In genomic region chr11:35088226-35088625, GRCh38 we compare ENCODE assay signal across 13 cellular contexts. TPM values are rescaled to one million over a fixed set of nuclear protein-coding genes. Genes with fewer than 3 reads are reported as not detected.
DNase-seq lines count a peak whose midpoint lies in the region; ATAC-seq and TF ChIP-seq lines count a peak whose summit lies in the region.
"Had no signal": no experiment of that assay in that cellular context is flagged by ENCODE, and none has a peak within 500 bp of the region (broad histone marks: within the 10 kb centered on the region; RNA-seq: fewer than 3 reads in every experiment).

No MANE protein-coding gene starts in this region.

- H3K27me3 ChIP-seq in BLaER1 = no peaks in the 10 kb centered on the region
- H3K27me3 ChIP-seq in SK-N-SH (ENCODE audit: insufficient read depth) = no peaks in the 10 kb centered on the region
- H3K27me3 ChIP-seq: colonic mucosa had no signal

- H3K36me3 ChIP-seq in BLaER1 (peaks cover 34% of the 10 kb centered on the region), SK-N-SH (replicated peaks in 1 of 2; ENCODE audit: control insufficient read depth in 1 of 2, insufficient read depth in 2 of 2, low read length in 1 of 2) (no peaks in the 10 kb centered on the region)
- H3K36me3 ChIP-seq: colonic mucosa had no signal

- H3K36me3 Mint-ChIP-seq in activated naive CD8-positive, alpha-beta T cell treated with anti-CD3 and anti-CD28 coated beads, Interleukin-2, amount 50 U/mL, for 24 hours (ENCODE audit: low read depth) = no peaks in the 10 kb centered on the region
- H3K36me3 Mint-ChIP-seq in nephron (ENCODE audit: low read depth) = peaks cover 4% of the 10 kb centered on the region
- H3K36me3 Mint-ChIP-seq in HFFc6 (ENCODE audit: low read depth) = no peaks in the 10 kb centered on the region

- H3K9ac ChIP-seq in BLaER1 (no peak overlapping the region), SK-N-SH (no peak overlapping the region)

- 95% methylated on average over 2 of the region's 2 CpGs for WGBS in SK-N-SH (ENCODE audit: low lambda C conversion rate)

- DNase-seq in GM12864 (ENCODE audit: low read depth) (no peak), SK-N-SH (no peak), HFFc6 (no peak), cerebellar cortex (ENCODE audit: low spot score) (no peak), glomerular visceral epithelial cell (ENCODE audit: extremely low spot score) (no peak)
- DNase-seq in activated naive CD8-positive, alpha-beta T cell treated with anti-CD3 and anti-CD28 coated beads, Interleukin-2, amount 50 U/mL, for 24 hours = no peak
- DNase-seq: activated CD4-positive, CD25-positive, alpha-beta regulatory T cell treated with anti-CD3 and anti-CD28 coated beads, Interleukin-2, amount 50 U/mL, for 72 hours; colonic mucosa; kidney glomerular epithelial cell; NCI-H748 treated with DMSO at 0.1 percent for 48 hours; nucleus accumbens had no signal

- no peaks in the 10 kb centered on the region for H3K79me2 ChIP-seq in SK-N-SH (ENCODE audit: insufficient read depth)

- H3K9me3 ChIP-seq in BLaER1 (peaks cover 45% of the 10 kb centered on the region), SK-N-SH (no peaks in the 10 kb centered on the region)
- H3K9me3 ChIP-seq: colonic mucosa had no signal

- TF ChIP-seq RAD21 in SK-N-SH (IDR thresholded peaks at IDR 0.05; ENCODE audit: low read length) = no peak

- no peak for TF ChIP-seq CTCF in GM12864 (IDR thresholded peaks at IDR 0.05; ENCODE audit: low read depth, low read length, missing control alignments)
- no peak for TF ChIP-seq CTCF in nephron (IDR thresholded peaks at IDR 0.05; ENCODE audit: unreplicated experiment in 3 of 3)
- TF ChIP-seq CTCF in SK-N-SH (IDR thresholded peaks at IDR 0.05) = no peak
- TF ChIP-seq CTCF in HFFc6 (IDR thresholded peaks at IDR 0.05) = no peak

- no peaks in the 10 kb centered on the region for H3K27me3 Mint-ChIP-seq in activated naive CD8-positive, alpha-beta T cell treated with anti-CD3 and anti-CD28 coated beads, Interleukin-2, amount 50 U/mL, for 24 hours
- H3K27me3 Mint-ChIP-seq in nephron (ENCODE audit: low read depth) (peaks cover 1% of the 10 kb centered on the region), HFFc6 (ENCODE audit: insufficient read depth) (peaks cover 2% of the 10 kb centered on the region)

- H4K20me1 ChIP-seq in BLaER1 (no peaks in the 10 kb centered on the region), SK-N-SH (ENCODE audit: insufficient read depth) (no peaks in the 10 kb centered on the region)

- H2AFZ ChIP-seq in SK-N-SH (ENCODE audit: low read depth) = no peak overlapping the region

- no peak overlapping the region for H3K4me3 ChIP-seq in BLaER1
- H3K4me3 ChIP-seq in GM12864 (ENCODE audit: low read depth, low read length) = peak overlapping the region; percentile 5; the same call in 1 of the 2 replicates
- H3K4me3 ChIP-seq in SK-N-SH (ENCODE audit: low read depth in 2 of 2, low read length in 1 of 2) = no peak overlapping the region
- H3K4me3 ChIP-seq: colonic mucosa had no signal

- peaks cover 73% of the 10 kb centered on the region for H3K4me1 Mint-ChIP-seq in activated naive CD8-positive, alpha-beta T cell treated with anti-CD3 and anti-CD28 coated beads, Interleukin-2, amount 50 U/mL, for 24 hours
- peaks cover 47% of the 10 kb centered on the region for H3K4me1 Mint-ChIP-seq in nephron
- H3K4me1 Mint-ChIP-seq in HFFc6 (ENCODE audit: low read depth) = peaks cover 58% of the 10 kb centered on the region

- H3K4me1 ChIP-seq in BLaER1 = peaks cover 65% of the 10 kb centered on the region
- H3K4me1 ChIP-seq in SK-N-SH (ENCODE audit: control insufficient read depth in 1 of 2, insufficient read depth in 2 of 2, low read depth in 1 of 2, low read length in 1 of 2) = peaks cover 0 to 7% of the 10 kb centered on the region in 2 experiments; a peak in 2 of 4 replicates
- H3K4me1 ChIP-seq: colonic mucosa had no signal

- POLR2A ChIA-PET in SK-N-SH (lab: Yijun Ruan, JAX) = no interaction called here

- H3K27ac Mint-ChIP-seq in activated naive CD8-positive, alpha-beta T cell treated with anti-CD3 and anti-CD28 coated beads, Interleukin-2, amount 50 U/mL, for 24 hours = peak overlapping the region; percentile 57
- H3K27ac Mint-ChIP-seq in nephron (peak overlapping the region in 2 of 3 experiments; percentile 5 to 34), HFFc6 (no peak overlapping the region)

- H3K4me3 Mint-ChIP-seq in activated naive CD8-positive, alpha-beta T cell treated with anti-CD3 and anti-CD28 coated beads, Interleukin-2, amount 50 U/mL, for 24 hours = peak overlapping the region; percentile 19
- H3K4me3 Mint-ChIP-seq in nephron = no peak overlapping the region
- H3K4me3 Mint-ChIP-seq in HFFc6 = no peak overlapping the region

- no peaks in the 10 kb centered on the region for H3K9me2 ChIP-seq in SK-N-SH

- CTCF ChIA-PET in SK-N-SH (lab: Yijun Ruan, JAX) = no interaction called here

- no peak for TF ChIP-seq EP300 in SK-N-SH (IDR thresholded peaks at IDR 0.05; ENCODE audit: borderline replicate concordance in 1 of 2, low read depth in 1 of 2, low read length in 1 of 2)

- 0 out of 2 replicates have a peak overlapping the region, but pooled peaks have one; percentile 22 for H3K27ac ChIP-seq in BLaER1
- H3K27ac ChIP-seq in SK-N-SH (ENCODE audit: low read depth in 2 of 2, low read length in 1 of 2) = no peak overlapping the region
- H3K27ac ChIP-seq: colonic mucosa had no signal

- ATAC-seq in activated naive CD8-positive, alpha-beta T cell treated with anti-CD3 and anti-CD28 coated beads, Interleukin-2, amount 50 U/mL, for 24 hours = no peak

- H3F3A ChIP-seq in SK-N-SH (replicated peaks; ENCODE audit: insufficient read depth) = peaks cover 5% of the 10 kb centered on the region

- peaks cover 4% of the 10 kb centered on the region for H3K9me3 Mint-ChIP-seq in activated naive CD8-positive, alpha-beta T cell treated with anti-CD3 and anti-CD28 coated beads, Interleukin-2, amount 50 U/mL, for 24 hours
- H3K9me3 Mint-ChIP-seq in nephron (peaks cover 20% of the 10 kb centered on the region), HFFc6 (no peaks in the 10 kb centered on the region)

- peak overlapping the region; percentile 31 for H3K4me2 ChIP-seq in BLaER1
- H3K4me2 ChIP-seq in SK-N-SH = no peak overlapping the region

TF ChIP-seq in SK-N-SH, 30 proteins besides CTCF, POLR2A, EP300 and RAD21:
- TF ChIP-seq TAF1 (IDR thresholded peaks at IDR 0.05; ENCODE audit: borderline replicate concordance, low read depth, low read length) (no peak), PBX3 (IDR thresholded peaks at IDR 0.05) (no peak), RFX5 (IDR thresholded peaks at IDR 0.05; ENCODE audit: low read length) (no peak), IRF3 (IDR thresholded peaks at IDR 0.05; ENCODE audit: low read depth, low read length) (no peak), SMC3 (IDR thresholded peaks at IDR 0.05; ENCODE audit: low read depth, low read length) (no peak)

RNA-seq across cellular contexts. Expression of gene CD44, which starts 50.7 kb away (rescaled TPM):
- polyA plus RNA-seq in SK-N-SH (2012; rRNA removed) = 457 and 550 TPM in 2 replicates
- polyA plus RNA-seq in SK-N-SH (2012; cell fraction: cytosol; rRNA removed) = 360 and 443 TPM in 2 replicates
- 271 and 426 TPM in 2 replicates for polyA plus RNA-seq in SK-N-SH (2012; cell fraction: nucleus; rRNA removed)
- 1,000 to 10,000 TPM; 1,912 to 2,221 (median 2,175) TPM for total RNA-seq in HFFc6 (2021; fragmentation: NEBNext Ultra II Directional; extraction: Animal tissue kit (Norgen Biotek cat#: 25700))
